12 cellular contexts compared by ENCODE assay signal in the genomic region with DNA sequence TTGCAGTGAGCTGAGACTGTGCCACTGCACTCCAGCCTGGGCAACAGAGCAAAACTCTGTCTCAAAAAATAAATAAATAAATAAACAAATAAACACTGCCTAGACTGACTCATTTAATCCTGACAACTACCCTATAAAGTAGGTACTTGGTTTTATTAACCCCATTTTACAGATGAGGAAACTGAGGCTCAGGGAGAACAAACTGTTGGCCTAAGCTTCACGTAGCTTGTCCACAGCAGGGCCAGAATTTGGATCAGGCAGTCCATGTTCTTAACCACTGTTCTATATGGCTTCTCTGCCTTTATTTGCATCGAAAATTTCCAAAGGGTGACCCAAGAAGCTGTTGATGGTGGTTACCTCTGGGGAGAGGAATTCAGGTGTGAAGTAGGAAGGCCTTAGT. TPM values are rescaled to one million over a fixed set of nuclear protein-coding genes. Genes with fewer than 3 reads are reported as not detected.
"Had no signal": no experiment of that assay in that cellular context is flagged by ENCODE, and none has a peak within 500 bp of the region (broad histone marks: within the 10 kb centered on the region; RNA-seq: fewer than 3 reads in every experiment).

No MANE protein-coding gene starts in this region.

- H3K9me3 ChIP-seq: HAP-1 had no signal

- FAIRE-seq: H1, H54 had no signal

- ATAC-seq: GM23338, HCT116 had no signal

- H3K36me3 ChIP-seq: HAP-1 had no signal

- H3K27ac ChIP-seq: GM23248 had no signal

- H3K4me2 ChIP-seq: GM23338 had no signal

- DNase-seq: GM23248, GOT3, H7, H9, HCEC 1CT, HFFc6 had no signal

- H3K4me3 ChIP-seq: GM23248, GM23338, HAP-1 had no signal

- H3K9ac ChIP-seq: GM23248 had no signal

- H2AFZ ChIP-seq: GM23248, GM23338 had no signal

RNA-seq across cellular contexts. Expression of a gene that starts 53.6 kb away (rescaled TPM):
- total RNA-seq: GM23248, H4 had no signal
- polyA plus RNA-seq: GM23248 had no signal
